Comparison of ENCODE assay signal across 8 cellular contexts in the genomic region with DNA sequence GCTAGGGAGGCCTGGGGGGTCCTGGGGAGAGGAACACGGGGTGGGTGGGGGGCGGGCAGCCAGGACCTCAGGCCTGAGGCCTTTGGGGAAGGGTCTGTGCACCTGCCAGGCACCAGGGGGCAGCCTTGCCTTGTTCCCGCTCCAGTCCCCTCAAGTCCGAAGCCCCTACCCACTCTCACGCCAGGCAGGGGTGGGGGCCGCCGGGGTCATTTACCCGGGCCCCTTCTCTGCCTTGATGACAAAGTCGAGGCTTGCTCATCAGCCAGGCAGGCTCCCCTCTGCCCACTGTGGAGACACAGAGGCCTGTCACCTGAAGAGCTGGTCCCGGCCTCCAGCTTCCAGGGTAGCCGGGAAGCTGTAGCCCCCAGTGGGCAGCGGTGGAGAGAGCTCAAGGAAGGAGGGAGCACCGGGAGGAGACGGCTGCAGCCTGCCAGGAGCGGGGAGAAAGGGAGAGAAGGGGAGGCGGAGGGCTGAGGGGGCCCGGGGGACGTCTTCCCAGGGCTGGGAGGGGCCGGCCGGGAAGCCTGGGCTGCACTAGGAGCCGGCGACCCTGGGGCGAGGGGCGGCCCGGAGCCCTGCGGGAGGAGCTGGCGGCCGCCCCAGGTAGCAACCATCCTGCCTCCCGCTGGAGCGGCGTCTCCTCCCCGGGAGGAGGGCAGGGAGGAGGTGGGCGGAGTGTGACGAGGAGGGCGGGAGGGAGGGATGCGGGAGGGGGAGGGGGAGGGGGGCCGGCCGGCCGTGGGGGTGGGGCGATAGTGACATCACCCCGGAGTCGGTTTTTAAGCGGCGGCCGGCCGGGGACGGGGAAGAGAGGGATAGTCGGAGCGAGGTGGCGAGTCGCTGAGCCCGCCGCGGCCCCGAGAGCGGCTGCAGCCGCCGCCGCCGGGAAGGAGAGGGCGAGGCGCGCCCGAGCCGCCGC. TPM values are rescaled to one million over a fixed set of nuclear protein-coding genes. Genes with fewer than 3 reads are reported as not detected.
DNase-seq lines count a peak whose midpoint lies in the region; FAIRE-seq and TF ChIP-seq lines count a peak whose summit lies in the region.

A gene (plus strand): TSS at position 806 of the 919 bp plus-strand sequence. CDS start 649 bp downstream, outside the sequence.

- H3K9me3 Mint-ChIP-seq in activated CD4-positive, alpha-beta T cell treated with anti-CD3 and anti-CD28 coated beads, Interleukin-2, amount 10 ng/mL, durations not matched to agents 24 days and 14 days: no peaks in the 10 kb centered on the region

- no peak within 1 kb of the TSS for H3K27ac Mint-ChIP-seq in activated CD4-positive, alpha-beta T cell treated with anti-CD3 and anti-CD28 coated beads, Interleukin-2, amount 10 ng/mL, durations not matched to agents 24 days and 14 days

- no peak within 1 kb of the TSS for H2AFZ ChIP-seq in endothelial cell of umbilical vein (ENCODE audit: low read depth, low read length)

- H3K27ac ChIP-seq in endothelial cell of umbilical vein (ENCODE audit: insufficient read depth, low read depth, low read length) (no peak within 1 kb of the TSS), mesodermal cell (ENCODE audit: low read depth, low read length, severe bottlenecking) (peak within 1 kb of the TSS; percentile 57)

- H3K36me3 ChIP-seq in endothelial cell of umbilical vein (ENCODE audit: control insufficient read depth in 2 of 2, extremely low read depth in 1 of 2, insufficient read depth in 2 of 2, low read length in 2 of 2) (no peaks in the 10 kb centered on the region), mesodermal cell (ENCODE audit: control insufficient read depth, insufficient read depth, low read length) (no peaks in the 10 kb centered on the region)

- CTCF ChIA-PET in endothelial cell of umbilical vein (lab: Charles Lee): interaction anchor here (0.9 to 4.2 kb wide), 3 partner anchors 18 to 95 kb away, joined by 3 to 30 read pairs (median 6); no protein-coding TSS in a partner anchor

- H3K4me1 ChIP-seq in endothelial cell of umbilical vein (ENCODE audit: control insufficient read depth, extremely low read depth, insufficient read depth, low read length) (peaks cover 4% of the 10 kb centered on the region), mesodermal cell (ENCODE audit: control insufficient read depth, insufficient read depth, low read length, poor library complexity, severe bottlenecking) (peaks cover 13% of the 10 kb centered on the region)

- POLR2A ChIA-PET in endothelial cell of umbilical vein (lab: Charles Lee): no interaction called here

- peak within 1 kb of the TSS; percentile 78 for H3K4me3 Mint-ChIP-seq in activated CD4-positive, alpha-beta T cell treated with anti-CD3 and anti-CD28 coated beads, Interleukin-2, amount 10 ng/mL, durations not matched to agents 24 days and 14 days

- no peaks in the 10 kb centered on the region for H3K36me3 Mint-ChIP-seq in activated CD4-positive, alpha-beta T cell treated with anti-CD3 and anti-CD28 coated beads, Interleukin-2, amount 10 ng/mL, durations not matched to agents 24 days and 14 days (ENCODE audit: low read depth)

- TF ChIP-seq CTCF in endothelial cell of umbilical vein (IDR thresholded peaks at IDR 0.05; ENCODE audit: extremely low read depth in 1 of 2, insufficient read depth in 1 of 2, low read depth in 1 of 2, low read length in 2 of 2) (peak in 1 of 2 donors; percentile 55), subcutaneous adipose tissue (IDR thresholded peaks at IDR 0.05; ENCODE audit: low read depth) (no peak)

- DNase-seq in NCI-H2081 (lab: John Stamatoyannopoulos, UW): peak; percentile 43 to 58
- no peak for DNase-seq in NCI-H2081 treated with DMSO at 0.1 percent for 48 hours (lab: John Stamatoyannopoulos, UW)
- DNase-seq in NCI-H1930 (lab: John Stamatoyannopoulos, UW): peak; percentile 37 to 63
- peak; percentile 78 for DNase-seq in activated CD4-positive, alpha-beta T cell treated with anti-CD3 and anti-CD28 coated beads, Interleukin-2, amount 10 ng/mL, durations not matched to agents 24 days and 14 days
- peak; percentile 27 for DNase-seq in endothelial cell of umbilical vein (ENCODE audit: low read depth, low spot score)
- no peak for DNase-seq in kidney glomerular epithelial cell (lab: John Stamatoyannopoulos, UW)

- no peak within 1 kb of the TSS for H3K4me2 ChIP-seq in endothelial cell of umbilical vein (ENCODE audit: insufficient read depth, low read length)

- WGBS in mesodermal cell (ENCODE audit: insufficient coverage in 2 of 2), 2 experiments: 2 to 10% methylated on average over 2 to 10 of the region's 66 CpGs

- H3K9me1 ChIP-seq in endothelial cell of umbilical vein (replicated peaks; ENCODE audit: control insufficient read depth, extremely low read depth, insufficient read depth, low read length): no peaks in the 10 kb centered on the region

- H3K4me1 Mint-ChIP-seq in activated CD4-positive, alpha-beta T cell treated with anti-CD3 and anti-CD28 coated beads, Interleukin-2, amount 10 ng/mL, durations not matched to agents 24 days and 14 days: no peaks in the 10 kb centered on the region

- TF ChIP-seq POLR2A in endothelial cell of umbilical vein (IDR thresholded peaks at IDR 0.05; ENCODE audit: low read depth, low read length): peak; percentile 40

- no peaks in the 10 kb centered on the region for H3K9me3 ChIP-seq in endothelial cell of umbilical vein (replicated peaks; ENCODE audit: control insufficient read depth, insufficient read depth, low read length)
- H3K9me3 ChIP-seq in mesodermal cell (ENCODE audit: control insufficient read depth, low read length): no peaks in the 10 kb centered on the region

- H4K20me1 ChIP-seq in endothelial cell of umbilical vein (replicated peaks; ENCODE audit: control insufficient read depth, extremely low read depth, insufficient read depth, low read length): no peaks in the 10 kb centered on the region

- no peak within 1 kb of the TSS for H3K9ac ChIP-seq in endothelial cell of umbilical vein (replicated peaks; ENCODE audit: extremely low read depth, insufficient read depth, low read length)

- H3K4me3 ChIP-seq in endothelial cell of umbilical vein (replicated peaks in 1 of 3; ENCODE audit: insufficient read depth in 1 of 3, low read depth in 1 of 3, low read length in 3 of 3) (peak within 1 kb of the TSS in 1 of 3 experiments; percentile 40), mesodermal cell (ENCODE audit: extremely low read depth, insufficient read depth, low read length, poor library complexity, severe bottlenecking) (peak within 1 kb of the TSS; percentile 31)

- intact Hi-C loops in activated CD4-positive, alpha-beta T cell treated with anti-CD3 and anti-CD28 coated beads, Interleukin-2, amount 10 ng/mL, durations not matched to agents 24 days and 14 days (cut with micrococcal nuclease): loop anchor here (5.0 kb wide), 1 partner anchor 35 kb away; a partner anchor contains a TSS
- intact Hi-C loops in endothelial cell of umbilical vein (cut with micrococcal nuclease): no loop called here

- FAIRE-seq in endothelial cell of umbilical vein (lab: Jason Lieb, UNC): peak; percentile 85

- no peaks in the 10 kb centered on the region for H3K27me3 ChIP-seq in endothelial cell of umbilical vein (ENCODE audit: control insufficient read depth in 2 of 2, insufficient read depth in 2 of 2, low read length in 2 of 2)

- H3K79me2 ChIP-seq in endothelial cell of umbilical vein (ENCODE audit: control insufficient read depth, insufficient read depth, low read length): no peaks in the 10 kb centered on the region

- dilution Hi-C loops in endothelial cell of umbilical vein (cut with MboI; ENCODE audit: extremely low pct_ligation_motif_present, low sequenced_read_pairs): no loop called here

- no TSS peak for BruUV-seq in endothelial cell of umbilical vein (replicated peaks; lab: Mats Ljungman, UMichigan)

- peaks cover 19% of the 10 kb centered on the region for H3K27me3 Mint-ChIP-seq in activated CD4-positive, alpha-beta T cell treated with anti-CD3 and anti-CD28 coated beads, Interleukin-2, amount 10 ng/mL, durations not matched to agents 24 days and 14 days

TF ChIP-seq in endothelial cell of umbilical vein, 7 proteins besides CTCF, POLR2A, EP300 and RAD21:
- peak; percentile 50 for TF ChIP-seq POLR2AphosphoS5 (IDR thresholded peaks at IDR 0.05; ENCODE audit: insufficient read depth, low read depth, low read length)
- TF ChIP-seq EZH2 (IDR thresholded peaks at IDR 0.05; ENCODE audit: borderline replicate concordance, low read depth, low read length, severe bottlenecking): no peak
- TF ChIP-seq GATA2 (IDR thresholded peaks at IDR 0.05; ENCODE audit: insufficient read depth, insufficient read length, low read depth, low read length): no peak
- no peak for TF ChIP-seq MYC (IDR thresholded peaks at IDR 0.05; ENCODE audit: low read depth, low read length)

RNA-seq across cellular contexts. Expression of the gene that starts here (rescaled TPM):
- 3.5 TPM in 2 replicates for total RNA-seq in activated CD4-positive, alpha-beta T cell treated with anti-CD3 and anti-CD28 coated beads, Interleukin-2, amount 10 ng/mL, durations not matched to agents 24 days and 14 days
- total RNA-seq in endothelial cell of umbilical vein: 23.6 and 28.8 TPM in 2 replicates
- polyA plus RNA-seq in endothelial cell of umbilical vein: 22.7 and 22.8 TPM in 2 replicates
- 14.4 and 18.5 TPM in 2 replicates for polyA plus RNA-seq in endothelial cell of umbilical vein (2011; cell fraction: cytosol; rRNA removed)
- polyA plus RNA-seq in endothelial cell of umbilical vein (2011; cell fraction: nucleus; rRNA removed): 23.1 and 36.6 TPM in 2 replicates
- polyA plus RNA-seq in endothelial cell of umbilical vein (2012): 23.1 and 25.7 TPM in 2 replicates
- 42.5 and 44.1 TPM in 2 replicates for polyA minus RNA-seq in endothelial cell of umbilical vein
- 35.0 TPM for polyA minus RNA-seq in endothelial cell of umbilical vein (2011; cell fraction: cytosol; rRNA and poly(A)+ RNA removed)
- polyA minus RNA-seq in endothelial cell of umbilical vein (2011; cell fraction: nucleus; rRNA and poly(A)+ RNA removed): 10.9 and 18.4 TPM in 2 replicates
- polyA plus RNA-seq in mesodermal cell (2013, experiment 1 of 2): 41.5 TPM
- polyA plus RNA-seq in mesodermal cell (2013, experiment 2 of 2): 37.1 TPM
- 10 to 100 TPM; 20.2 to 98.0 (median 30.6) TPM for total RNA-seq in subcutaneous adipose tissue

Comparison
In these comparisons a context has a peak if more than half of its experiments do, and no peak if none do; other contexts are left out.
1. DNase-seq: peak in NCI-H2081 (2 of 2), NCI-H1930 (2 of 2), activated CD4-positive, alpha-beta T cell treated with anti-CD3 and anti-CD28 coated beads, Interleukin-2, amount 10 ng/mL, durations not matched to agents 24 days and 14 days (single experiment) and endothelial cell of umbilical vein (single experiment); none in NCI-H2081 treated with DMSO at 0.1 percent for 48 hours (single experiment) and kidney glomerular epithelial cell (single experiment).